9 cellular contexts compared by ENCODE assay signal in genomic region chr2:45729753-45730512, GRCh38.
DNase-seq lines count a peak whose midpoint lies in the region; ATAC-seq, FAIRE-seq and TF ChIP-seq lines count a peak whose summit lies in the region.
"Had no signal": no experiment of that assay in that cellular context is flagged by ENCODE, and none has a peak within 500 bp of the region (broad histone marks: within the 10 kb centered on the region; RNA-seq: fewer than 3 reads in every experiment).

No MANE protein-coding gene starts in this region.

- FAIRE-seq in GM18507 (lab: Jason Lieb, UNC): peak; percentile 84
- FAIRE-seq: TTC549 had no signal

- H3K9me2 ChIP-seq in Karpas-422 (replicated peaks; ENCODE audit: insufficient read depth, low read length): no peaks in the 10 kb centered on the region

- H3K4me3 Mint-ChIP-seq in dendritic cell treated with granulocyte-macrophage colony-stimulating factor and Interleukin-4, amounts not matched to agents 40 ng/mL and 50 ng/mL, for 4 days: no peak overlapping the region
- peak overlapping the region; percentile 2 to 52 for H3K4me3 Mint-ChIP-seq in stimulated activated naive B cell treated with anti-CD40 and anti-IgM and Interleukin-4, amounts not matched to agents 10 μg/mL and 1 μg/mL and 100 μg/mL, for 72 hours

- 87 to 90% methylated on average over 8 of the region's 8 CpGs for WGBS in tibial nerve, 2 donors

- H3K4me3 ChIP-seq in H7 (ENCODE audit: insufficient read depth, low read depth, low read length) (no peak overlapping the region), Karpas-422 (ENCODE audit: low read length) (peak overlapping the region; percentile 46), HAP-1 (no peak overlapping the region), tibial nerve (no peak overlapping the region)

- peak; percentile 74 to 76 for ATAC-seq in stimulated activated naive B cell treated with anti-CD40 and anti-IgM and Interleukin-4, amounts not matched to agents 10 μg/mL and 1 μg/mL and 100 μg/mL, for 72 hours (replicated peaks)

- H4K20me1 ChIP-seq in Karpas-422 (ENCODE audit: insufficient read depth, low read depth, low read length): peaks cover 7% of the 10 kb centered on the region; the same call in 1 of the 2 replicates

- peak in 1 of 5 experiments; percentile 17 for TF ChIP-seq CTCF in tibial nerve (IDR thresholded peaks at IDR 0.05)

- H3K27me3 Mint-ChIP-seq in dendritic cell treated with granulocyte-macrophage colony-stimulating factor and Interleukin-4, amounts not matched to agents 40 ng/mL and 50 ng/mL, for 4 days: no peaks in the 10 kb centered on the region
- no peaks in the 10 kb centered on the region for H3K27me3 Mint-ChIP-seq in stimulated activated naive B cell treated with anti-CD40 and anti-IgM and Interleukin-4, amounts not matched to agents 10 μg/mL and 1 μg/mL and 100 μg/mL, for 72 hours

- H3K9ac ChIP-seq in Karpas-422 (ENCODE audit: low read length): peak overlapping the region; percentile 60

- H3K36me3 ChIP-seq in H7 (replicated peaks; ENCODE audit: control insufficient read depth, insufficient read depth, low read length) (no peaks in the 10 kb centered on the region), Karpas-422 (ENCODE audit: insufficient read depth, low read length) (peaks cover 4% of the 10 kb centered on the region; the same call in 1 of the 2 replicates), HAP-1 (replicated peaks) (no peaks in the 10 kb centered on the region), tibial nerve (no peaks in the 10 kb centered on the region)

- peaks cover 41% of the 10 kb centered on the region for H3K4me1 Mint-ChIP-seq in dendritic cell treated with granulocyte-macrophage colony-stimulating factor and Interleukin-4, amounts not matched to agents 40 ng/mL and 50 ng/mL, for 4 days (ENCODE audit: low read depth)
- peaks cover 52 to 81% of the 10 kb centered on the region in 2 donors for H3K4me1 Mint-ChIP-seq in stimulated activated naive B cell treated with anti-CD40 and anti-IgM and Interleukin-4, amounts not matched to agents 10 μg/mL and 1 μg/mL and 100 μg/mL, for 72 hours

- intact Hi-C loops in dendritic cell treated with granulocyte-macrophage colony-stimulating factor and Interleukin-4, amounts not matched to agents 40 ng/mL and 50 ng/mL, for 4 days (cut with micrococcal nuclease): loop anchor here (5.0 kb wide), 1 partner anchor 37 kb away; no protein-coding TSS in a partner anchor

- no peaks in the 10 kb centered on the region for H3K27me3 ChIP-seq in H7 (ENCODE audit: control insufficient read depth, insufficient read depth, low read length)
- no peaks in the 10 kb centered on the region for H3K27me3 ChIP-seq in Karpas-422 (ENCODE audit: low read length)
- no peaks in the 10 kb centered on the region for H3K27me3 ChIP-seq in HAP-1 (ENCODE audit: low read depth)
- H3K27me3 ChIP-seq in tibial nerve: no peaks in the 10 kb centered on the region

- H3K27ac Mint-ChIP-seq in dendritic cell treated with granulocyte-macrophage colony-stimulating factor and Interleukin-4, amounts not matched to agents 40 ng/mL and 50 ng/mL, for 4 days: peak overlapping the region; percentile 46
- H3K27ac Mint-ChIP-seq in stimulated activated naive B cell treated with anti-CD40 and anti-IgM and Interleukin-4, amounts not matched to agents 10 μg/mL and 1 μg/mL and 100 μg/mL, for 72 hours: peak overlapping the region; percentile 97

- peak overlapping the region; percentile 68 for H3K4me2 ChIP-seq in Karpas-422 (ENCODE audit: low read depth, low read length, poor library complexity, severe bottlenecking)

- H3K36me3 Mint-ChIP-seq in dendritic cell treated with granulocyte-macrophage colony-stimulating factor and Interleukin-4, amounts not matched to agents 40 ng/mL and 50 ng/mL, for 4 days (ENCODE audit: low read depth): no peaks in the 10 kb centered on the region
- H3K36me3 Mint-ChIP-seq in stimulated activated naive B cell treated with anti-CD40 and anti-IgM and Interleukin-4, amounts not matched to agents 10 μg/mL and 1 μg/mL and 100 μg/mL, for 72 hours: peaks cover 5 to 22% of the 10 kb centered on the region in 2 donors

- peak overlapping the region; percentile 94 for H3K27ac ChIP-seq in Karpas-422 (ENCODE audit: low read length)
- H3K27ac ChIP-seq in tibial nerve: peak overlapping the region in 1 of 4 donors; percentile 64

- peak; percentile 14 for DNase-seq in GM18507 (ENCODE audit: extremely low spot score, insufficient read length, low read depth)
- peak; percentile 39 for DNase-seq in H7
- peak; percentile 87 for DNase-seq in Karpas-422
- DNase-seq in stimulated activated naive B cell treated with anti-CD40 and anti-IgM and Interleukin-4, amounts not matched to agents 10 μg/mL and 1 μg/mL and 100 μg/mL, for 72 hours: peak; percentile 76
- DNase-seq in NCI-H2171 (lab: John Stamatoyannopoulos, UW): no peak
- DNase-seq in HAP-1 (ENCODE audit: low spot score in 2 of 2): no peak
- no peak for DNase-seq in tibial nerve (ENCODE audit: low spot score in 2 of 2)

- H3K9me3 ChIP-seq in Karpas-422 (ENCODE audit: low read length): no peaks in the 10 kb centered on the region
- no peaks in the 10 kb centered on the region for H3K9me3 ChIP-seq in HAP-1
- H3K9me3 ChIP-seq in tibial nerve: no peaks in the 10 kb centered on the region

- TF ChIP-seq EP300 in tibial nerve (IDR thresholded peaks at IDR 0.05): no peak

- in situ Hi-C loops in HAP-1 (cut with MboI; ENCODE audit: low sequenced_read_pairs): no loop called here

- H3K4me1 ChIP-seq in Karpas-422 (ENCODE audit: low read length) (peaks cover 79% of the 10 kb centered on the region), HAP-1 (no peaks in the 10 kb centered on the region), tibial nerve (peaks cover 0 to 4% (median 2%) of the 10 kb centered on the region in 4 donors)

- no peak overlapping the region for H2AFZ ChIP-seq in Karpas-422 (ENCODE audit: low read length)

- no peak for TF ChIP-seq POLR2A in tibial nerve (IDR thresholded peaks at IDR 0.05)

- peaks cover 97% of the 10 kb centered on the region for H3K79me2 ChIP-seq in Karpas-422 (ENCODE audit: low read length)

- H3K9me3 Mint-ChIP-seq in dendritic cell treated with granulocyte-macrophage colony-stimulating factor and Interleukin-4, amounts not matched to agents 40 ng/mL and 50 ng/mL, for 4 days: no peaks in the 10 kb centered on the region
- H3K9me3 Mint-ChIP-seq in stimulated activated naive B cell treated with anti-CD40 and anti-IgM and Interleukin-4, amounts not matched to agents 10 μg/mL and 1 μg/mL and 100 μg/mL, for 72 hours: peaks cover 0 to 10% of the 10 kb centered on the region in 2 donors

Comparison
In these comparisons a context has a peak if more than half of its experiments do, and no peak if none do; other contexts are left out.
1. DNase-seq: peak in GM18507 (single experiment), H7 (single experiment), Karpas-422 (single experiment) and stimulated activated naive B cell treated with anti-CD40 and anti-IgM and Interleukin-4, amounts not matched to agents 10 μg/mL and 1 μg/mL and 100 μg/mL, for 72 hours (single experiment); none in NCI-H2171 (single experiment), HAP-1 (0 of 2) and tibial nerve (0 of 2).